Comparison of ENCODE assay signal across 1 cellular context in the genomic region with DNA sequence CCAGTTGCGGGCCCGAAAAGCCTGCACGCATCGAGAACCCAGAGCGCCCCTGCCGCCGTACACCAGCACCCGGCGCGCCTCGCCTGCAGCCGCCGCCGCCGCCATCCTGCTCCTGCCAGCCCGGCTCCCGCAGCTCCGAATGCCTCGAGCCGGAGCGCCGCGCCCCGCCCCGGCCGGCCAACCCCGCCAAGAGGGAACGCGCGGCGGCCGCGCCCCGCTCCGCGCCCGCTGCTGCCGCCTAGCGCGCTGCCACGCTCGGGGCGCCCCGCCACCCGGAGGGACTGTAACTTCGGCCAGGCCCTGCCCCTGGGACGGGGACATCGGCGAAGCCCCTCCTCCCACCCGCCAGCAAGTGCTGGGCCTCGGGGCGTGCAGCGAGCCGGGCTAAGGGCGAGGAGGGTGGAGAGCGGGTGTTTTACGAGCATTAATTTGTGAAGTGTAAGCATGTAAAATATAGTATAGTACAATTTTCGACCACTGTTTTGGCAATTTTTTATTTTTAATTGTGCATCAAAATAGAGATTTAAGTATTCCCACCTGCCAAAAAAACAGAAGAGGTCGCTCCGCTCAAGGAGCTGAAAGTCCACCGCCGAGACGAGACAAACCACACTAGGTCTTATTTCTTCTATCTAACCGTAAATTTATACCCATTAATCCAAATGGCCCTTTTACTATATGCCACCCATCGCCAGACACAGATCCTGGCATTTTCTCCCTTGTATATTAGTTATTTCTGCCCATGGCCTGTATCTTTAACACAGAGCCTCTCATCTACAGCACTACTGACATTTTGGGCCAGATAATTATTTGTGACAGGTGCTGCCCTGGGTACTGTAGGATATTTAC.
TF ChIP-seq lines count a peak whose summit lies in the region.

Gene QDPR (minus strand): TSS at position 141 of the 846 bp plus-strand sequence. CDS start 36 bp downstream, at position 105.

TF ChIP-seq in SK-N-SH, 30 proteins besides CTCF, POLR2A, EP300 and RAD21 (continued from another document):
- TF ChIP-seq MEF2A (IDR thresholded peaks at IDR 0.05; ENCODE audit: borderline replicate concordance, low read depth): no peak
- TF ChIP-seq ELF1 (IDR thresholded peaks at IDR 0.05): no peak
